10 cellular contexts compared by ENCODE assay signal in the genomic region with DNA sequence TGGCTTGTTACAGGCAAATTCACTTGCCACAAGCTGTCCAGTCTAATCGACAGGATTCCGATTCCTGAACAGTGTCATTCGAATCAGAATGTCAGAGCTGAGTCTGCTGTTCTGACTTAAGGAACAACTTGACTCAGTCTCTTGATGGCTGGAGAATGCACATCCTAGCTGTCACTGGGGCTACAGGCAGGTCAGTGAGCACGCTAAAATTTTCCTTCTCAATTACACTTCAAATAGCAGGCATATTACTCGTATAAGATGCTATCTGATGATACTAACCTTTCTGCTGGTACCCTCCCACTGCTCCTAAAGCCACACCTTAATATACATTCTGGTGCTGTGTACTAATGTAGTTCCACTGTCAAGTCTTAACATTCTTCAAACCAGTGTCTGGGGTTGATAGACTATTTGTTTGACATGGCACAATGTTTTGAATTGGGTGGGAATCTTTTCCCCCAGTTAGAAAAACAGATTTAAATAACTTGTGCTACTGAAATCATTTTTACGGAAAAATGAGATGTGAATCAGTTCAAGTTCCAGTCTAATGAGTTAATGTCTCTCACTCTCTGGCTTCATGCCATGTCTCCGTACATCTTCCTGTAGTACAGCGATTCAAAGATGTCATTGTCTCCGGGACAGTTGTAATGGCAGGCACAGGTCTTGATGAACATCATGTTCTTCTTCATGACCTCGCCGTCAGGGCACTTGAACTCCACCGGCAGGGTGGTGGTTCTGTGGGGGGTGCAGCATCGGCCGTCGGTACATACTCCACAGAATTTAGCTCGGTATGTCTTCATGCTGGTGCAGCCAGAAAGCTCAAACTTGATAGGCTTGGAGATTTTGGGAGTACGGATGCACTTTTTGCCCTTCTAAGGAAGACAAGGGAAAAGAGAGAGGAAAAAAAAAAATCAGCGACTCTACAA. TPM values are rescaled to one million over a fixed set of nuclear protein-coding genes. Genes with fewer than 3 reads are reported as not detected.
A peak's percentile ranks its signal among the peaks of the same experiment; 100 is the strongest.
DNase-seq lines count a peak whose midpoint lies in the region; ATAC-seq lines count a peak whose summit lies in the region.
"Had no signal": no experiment of that assay in that cellular context is flagged by ENCODE, and none has a peak within 500 bp of the region (broad histone marks: within the 10 kb centered on the region; RNA-seq: fewer than 3 reads in every experiment).

No MANE protein-coding gene starts in this region.

- H3K27ac Mint-ChIP-seq in activated naive CD4-positive, alpha-beta T cell treated with anti-CD3 and anti-CD28 coated beads for 36 hours = no peak overlapping the region
- H3K27ac Mint-ChIP-seq: activated CD4-positive, alpha-beta memory T cell treated with anti-CD3 and anti-CD28 coated beads for 36 hours had no signal

- H3K4me1 ChIP-seq in ES-I3 (ENCODE audit: insufficient read depth, low read length) = peaks cover 30% of the 10 kb centered on the region
- H3K4me1 ChIP-seq in iPS DF 6.9 (ENCODE audit: control insufficient read depth, insufficient read depth, low read length) = peaks cover 7% of the 10 kb centered on the region; the same call in 1 of the 2 replicates

- DNase-seq in amniotic epithelial cell (ENCODE audit: low read depth) = peak; percentile 75
- DNase-seq in iPS DF 6.9 (ENCODE audit: low read depth, low spot score) = no peak
- peak; percentile 51 for DNase-seq in renal cortical epithelial cell (ENCODE audit: low read depth)
- no peak for DNase-seq in activated naive CD4-positive, alpha-beta T cell treated with anti-CD3 and anti-CD28 coated beads for 36 hours
- DNase-seq in activated T-cell treated with anti-CD3 and anti-CD28 coated beads, Interleukin-2, amount 50 U/mL, for 48 hours = no peak
- DNase-seq in NCI-H748 treated with DMSO at 0.1 percent for 48 hours (lab: John Stamatoyannopoulos, UW) = no peak
- DNase-seq: activated CD4-positive, alpha-beta memory T cell treated with anti-CD3 and anti-CD28 coated beads for 36 hours; Karpas-422 had no signal

- H3K36me3 ChIP-seq in ES-I3 (ENCODE audit: insufficient read depth, low read length) = 0 out of 2 replicates have a peak, but pooled peaks cover 4% of the 10 kb centered on the region
- peaks cover 12% of the 10 kb centered on the region; the same call in 1 of the 2 replicates for H3K36me3 ChIP-seq in iPS DF 6.9 (ENCODE audit: control insufficient read depth, insufficient read depth, low read length)

- peak overlapping the region; percentile 0; the same call in 1 of the 2 replicates for H3K4me3 ChIP-seq in iPS DF 6.9 (ENCODE audit: low read length)

- WGBS in iPS DF 6.9 (ENCODE audit: insufficient coverage, insufficient read length) = no CpG with 5 or more reads among the region's 18 CpGs

- intact Hi-C loops in activated naive CD4-positive, alpha-beta T cell treated with anti-CD3 and anti-CD28 coated beads for 36 hours (cut with micrococcal nuclease) = no loop called here

- H3K27ac ChIP-seq in iPS DF 6.9 (ENCODE audit: low read length) = no peak overlapping the region

- ATAC-seq in GM19023 (IDR thresholded peaks at IDR 0.05; ENCODE audit: unreplicated experiment) = no peak

- CTCF ChIA-PET in activated naive CD4-positive, alpha-beta T cell treated with anti-CD3 and anti-CD28 coated beads for 36 hours (lab: Charles Lee) = interaction anchor here (1.1 to 1.2 kb wide), 2 partner anchors 34 to 269 kb away, joined by 3 to 4 read pairs; no protein-coding TSS in a partner anchor

- H3K36me3 Mint-ChIP-seq in activated naive CD4-positive, alpha-beta T cell treated with anti-CD3 and anti-CD28 coated beads for 36 hours (ENCODE audit: low read depth) = no peaks in the 10 kb centered on the region
- H3K36me3 Mint-ChIP-seq: activated CD4-positive, alpha-beta memory T cell treated with anti-CD3 and anti-CD28 coated beads for 36 hours had no signal

- H3K27me3 ChIP-seq in iPS DF 6.9 (ENCODE audit: control insufficient read depth, insufficient read depth, low read length) = no peaks in the 10 kb centered on the region

- no peak overlapping the region for H3K4me3 Mint-ChIP-seq in activated naive CD4-positive, alpha-beta T cell treated with anti-CD3 and anti-CD28 coated beads for 36 hours

- H3K9ac ChIP-seq in ES-I3 (ENCODE audit: low read depth, low read length) = peak overlapping the region; percentile 49; the same call in 1 of the 2 replicates

- no peaks in the 10 kb centered on the region for H3K9me3 Mint-ChIP-seq in activated naive CD4-positive, alpha-beta T cell treated with anti-CD3 and anti-CD28 coated beads for 36 hours
- H3K9me3 Mint-ChIP-seq: activated CD4-positive, alpha-beta memory T cell treated with anti-CD3 and anti-CD28 coated beads for 36 hours had no signal

- H3K4me1 Mint-ChIP-seq in activated naive CD4-positive, alpha-beta T cell treated with anti-CD3 and anti-CD28 coated beads for 36 hours (ENCODE audit: low read depth) = peaks cover 8% of the 10 kb centered on the region

- H3K9me3 ChIP-seq in ES-I3 (ENCODE audit: control insufficient read depth, insufficient read depth, low read length) = no peaks in the 10 kb centered on the region
- no peaks in the 10 kb centered on the region for H3K9me3 ChIP-seq in iPS DF 6.9 (ENCODE audit: control insufficient read depth, insufficient read depth, low read length)

- H3K27me3 Mint-ChIP-seq in activated naive CD4-positive, alpha-beta T cell treated with anti-CD3 and anti-CD28 coated beads for 36 hours (ENCODE audit: low read depth) = peaks cover 58% of the 10 kb centered on the region

RNA-seq across cellular contexts. Expression of a gene that starts 2.2 kb away (rescaled TPM):
- total RNA-seq in renal cortical epithelial cell = 36.1 and 166 TPM in 2 replicates
- total RNA-seq in activated naive CD4-positive, alpha-beta T cell treated with anti-CD3 and anti-CD28 coated beads for 36 hours = not detected
- total RNA-seq: activated CD4-positive, alpha-beta memory T cell treated with anti-CD3 and anti-CD28 coated beads for 36 hours had no signal

Comparison
In these comparisons a context has a peak if more than half of its experiments do, and no peak if none do; other contexts are left out.
1. DNase-seq: peak in amniotic epithelial cell (single experiment) and renal cortical epithelial cell (single experiment); none in iPS DF 6.9 (single experiment), activated naive CD4-positive, alpha-beta T cell treated with anti-CD3 and anti-CD28 coated beads for 36 hours (single experiment), activated T-cell treated with anti-CD3 and anti-CD28 coated beads, Interleukin-2, amount 50 U/mL, for 48 hours (0 of 2) and NCI-H748 treated with DMSO at 0.1 percent for 48 hours (single experiment).
2. RNA of a gene that starts 2.2 kb away (total RNA-seq): 36.1 to 166 TPM in renal cortical epithelial cell; not detected in activated naive CD4-positive, alpha-beta T cell treated with anti-CD3 and anti-CD28 coated beads for 36 hours; every median in the first group is over 10 times any median in the second.